In genomic region chr7:102251531-102252372, GRCh38 we compare ENCODE assay signal across 1 cellular context.
TF ChIP-seq lines count a peak whose summit lies in the region.

No MANE protein-coding gene starts in this region.

TF ChIP-seq in WTC11, 78 proteins besides CTCF, POLR2A, EP300 and RAD21 (continued from another document):
- TF ChIP-seq AFF4 (CRISPR knock-in tag; IDR thresholded peaks at IDR 0.05; ENCODE audit: borderline replicate concordance), result no peak
- no peak for TF ChIP-seq HMGXB4 (CRISPR knock-in tag; IDR thresholded peaks at IDR 0.05)
- no peak for TF ChIP-seq MXD4 (CRISPR knock-in tag; IDR thresholded peaks at IDR 0.05; ENCODE audit: borderline replicate concordance)
- TF ChIP-seq ESRRA (CRISPR knock-in tag; IDR thresholded peaks at IDR 0.05; ENCODE audit: borderline replicate concordance), result no peak
- TF ChIP-seq ZSCAN18 (CRISPR knock-in tag; IDR thresholded peaks at IDR 0.05), result no peak
- no peak for TF ChIP-seq FOXK1 (CRISPR knock-in tag; IDR thresholded peaks at IDR 0.05)
- TF ChIP-seq ATF3 (CRISPR knock-in tag; conservative IDR thresholded peaks at IDR 0.05), result no peak
